ENCODE assay signal across 24 cellular contexts in genomic region chr16:10933865-10934264, GRCh38. TPM values are rescaled to one million over a fixed set of nuclear protein-coding genes. Genes with fewer than 3 reads are reported as not detected.
DNase-seq lines count a peak whose midpoint lies in the region; ATAC-seq and TF ChIP-seq lines count a peak whose summit lies in the region.
"Had no signal": no experiment of that assay in that cellular context is flagged by ENCODE, and none has a peak within 500 bp of the region (broad histone marks: within the 10 kb centered on the region; RNA-seq: fewer than 3 reads in every experiment).

No MANE protein-coding gene starts in this region.

- H3K4me3 ChIP-seq in heart right ventricle (no peak overlapping the region), subcutaneous abdominal adipose tissue (ENCODE audit: low read depth in 1 of 5, low read length in 5 of 5) (no peak overlapping the region), mesenchymal stem cell (ENCODE audit: insufficient read depth in 1 of 2, low read depth in 1 of 2, low read length in 2 of 2) (no peak overlapping the region)

- H3K36me3 ChIP-seq in heart right ventricle, result peaks cover 0 to 50% (median 8%) of the 10 kb centered on the region in 9 donors
- peaks cover 0 to 44% (median 23%) of the 10 kb centered on the region in 5 donors for H3K36me3 ChIP-seq in subcutaneous abdominal adipose tissue (ENCODE audit: control insufficient read depth in 5 of 5, insufficient read depth in 5 of 5, low read length in 5 of 5)
- H3K36me3 ChIP-seq in mesenchymal stem cell (ENCODE audit: control insufficient read depth in 1 of 2, insufficient read depth in 2 of 2, low read depth in 1 of 2, low read length in 2 of 2), result peaks cover 53 to 57% of the 10 kb centered on the region in 2 experiments

- WGBS in heart right ventricle, 2 donors, result 57 to 61% methylated on average over 8 of the region's 8 CpGs
- 94% methylated on average over 8 of the region's 8 CpGs for WGBS in mesenchymal stem cell

- peak overlapping the region in 1 of 2 experiments; percentile 18 for H3K14ac ChIP-seq in mesenchymal stem cell (ENCODE audit: low read length in 2 of 2)

- no peak overlapping the region for H2BK15ac ChIP-seq in mesenchymal stem cell (ENCODE audit: low read depth, poor library complexity, severe bottlenecking)

- no peak overlapping the region for H2BK5ac ChIP-seq in mesenchymal stem cell (ENCODE audit: low read depth, low read length, poor library complexity, severe bottlenecking)

- DNase-seq in heart right ventricle (no peak), Right ventricle myocardium inferior (ENCODE audit: missing footprints) (no peak), NCI-H2196 (lab: John Stamatoyannopoulos, UW; ENCODE audit: unreplicated experiment) (peak; percentile 83), left ventricle myocardium superior (no peak), mesenchymal stem cell (no peak)
- DNase-seq: activated CD4-positive, alpha-beta T cell treated with anti-CD3 and anti-CD28 coated beads, Interleukin-2, amount 50 U/mL, for 48 hours; activated gamma-delta T cell treated with Interleukin-2 at 50 U/mL for 16 hours; amniotic stem cell; dermis blood vessel endothelial cell; EL; IMR-90; NCI-H1105; NCI-H2081; NCI-H774; nucleus accumbens; OCI-M1; retina; stimulated activated CD4-positive, alpha-beta T cell treated with anti-CD3 and anti-CD28 coated beads, Interleukin-4, amount 100 ng/mL, for 24 hours; stimulated activated naive CD8-positive, alpha-beta T cell treated with anti-CD3 and anti-CD28 coated beads, Interleukin-15, Interleukin-2, amounts not matched to agents 100 U/mL and 50 U/mL, for 24 hours had no signal

- peaks cover 55% of the 10 kb centered on the region for H3K79me1 ChIP-seq in mesenchymal stem cell (replicated peaks; ENCODE audit: low read length, poor library complexity, severe bottlenecking)

- H3K9ac ChIP-seq in subcutaneous abdominal adipose tissue (ENCODE audit: low read length in 5 of 5) (no peak overlapping the region), mesenchymal stem cell (ENCODE audit: low read length) (no peak overlapping the region)

- intact Hi-C loops in heart right ventricle (cut with DNase I), result loop anchor here in 1 of 10 donors (10.0 kb wide), 1 partner anchor 609 kb away; no protein-coding TSS in a partner anchor
- intact Hi-C loops in Right ventricle myocardium inferior (cut with DNase I), result no loop called here
- intact Hi-C loops in left ventricle myocardium superior (cut with micrococcal nuclease), result no loop called here

- no peak overlapping the region for H2AFZ ChIP-seq in mesenchymal stem cell (ENCODE audit: low read depth, low read length)

- H3K4me2 ChIP-seq in mesenchymal stem cell (ENCODE audit: low read length, poor library complexity, severe bottlenecking), result no peak overlapping the region

- no peaks in the 10 kb centered on the region for H3K9me3 ChIP-seq in heart right ventricle
- H3K9me3 ChIP-seq in subcutaneous abdominal adipose tissue (ENCODE audit: control insufficient read depth in 5 of 5, low read length in 5 of 5), result no peaks in the 10 kb centered on the region
- H3K9me3 ChIP-seq in mesenchymal stem cell (ENCODE audit: control insufficient read depth, low read length), result no peaks in the 10 kb centered on the region

- no peak for TF ChIP-seq CTCF in heart right ventricle (IDR thresholded peaks at IDR 0.05)

- H4K91ac ChIP-seq in mesenchymal stem cell (ENCODE audit: low read length), result no peak overlapping the region

- ATAC-seq in heart right ventricle (no peak), Right ventricle myocardium inferior (no peak), left ventricle myocardium superior (peak; percentile 20), GM19328 (IDR thresholded peaks at IDR 0.05; ENCODE audit: unreplicated experiment) (no peak)
- ATAC-seq: stimulated activated naive CD8-positive, alpha-beta T cell treated with anti-CD3 and anti-CD28 coated beads, Interleukin-15, Interleukin-2, amounts not matched to agents 100 U/mL and 50 U/mL, for 24 hours; WTC11 had no signal

- H3K23ac ChIP-seq in mesenchymal stem cell (ENCODE audit: low read length in 2 of 2), result no peak overlapping the region

- no peak overlapping the region for H3K4ac ChIP-seq in mesenchymal stem cell (ENCODE audit: low read depth in 1 of 2, low read length in 2 of 2)

- no peak overlapping the region for H4K8ac ChIP-seq in mesenchymal stem cell (ENCODE audit: low read length)

- H3K27me3 ChIP-seq in heart right ventricle, result no peaks in the 10 kb centered on the region
- H3K27me3 ChIP-seq in subcutaneous abdominal adipose tissue (ENCODE audit: control insufficient read depth in 5 of 5, insufficient read depth in 4 of 5, low read length in 5 of 5), result no peaks in the 10 kb centered on the region
- no peaks in the 10 kb centered on the region for H3K27me3 ChIP-seq in mesenchymal stem cell (ENCODE audit: control insufficient read depth in 1 of 2, insufficient read depth in 1 of 2, low read length in 2 of 2)

- H2AK5ac ChIP-seq in mesenchymal stem cell (ENCODE audit: low read length, severe bottlenecking), result no peak overlapping the region

- H2BK120ac ChIP-seq in mesenchymal stem cell (ENCODE audit: low read depth, low read length), result no peak overlapping the region

- no peak overlapping the region for H2BK12ac ChIP-seq in mesenchymal stem cell (ENCODE audit: low read length in 2 of 2)

- H3K18ac ChIP-seq in mesenchymal stem cell (ENCODE audit: low read depth in 1 of 2, low read length in 2 of 2), result no peak overlapping the region

- H3K27ac ChIP-seq in heart right ventricle (peak overlapping the region in 8 of 10 donors; percentile 9 to 58 (median 32)), subcutaneous abdominal adipose tissue (ENCODE audit: low read depth, low read length) (peak overlapping the region; percentile 6), mesenchymal stem cell (ENCODE audit: low read length, poor library complexity, severe bottlenecking) (no peak overlapping the region)
- H3K27ac ChIP-seq: C4-2B had no signal

- H3K4me1 ChIP-seq in heart right ventricle (peaks cover 37 to 94% (median 87%) of the 10 kb centered on the region in 9 donors), subcutaneous abdominal adipose tissue (ENCODE audit: control insufficient read depth in 5 of 5, insufficient read depth in 5 of 5, low read length in 5 of 5) (peaks cover 24 to 75% (median 64%) of the 10 kb centered on the region in 5 donors), mesenchymal stem cell (ENCODE audit: control insufficient read depth, insufficient read depth, low read depth, low read length) (peaks cover 15% of the 10 kb centered on the region)

RNA-seq across cellular contexts. Expression of gene DEXI, which starts 8.4 kb away (rescaled TPM):
- total RNA-seq in heart right ventricle (100 to 1,000 TPM in 4 of 10 donors, 10 to 100 TPM in 6; 68.8 to 109 (median 81.6) TPM), Right ventricle myocardium inferior (121 TPM), left ventricle myocardium superior (124 TPM)
- 100 to 1,000 TPM in 1 of 2 donors, 10 to 100 TPM in 1; 91.4 to 104 TPM for polyA plus RNA-seq in heart right ventricle
- polyA plus RNA-seq in mesenchymal stem cell (2013, experiment 1 of 2), result 26.6 TPM
- 28.1 TPM for polyA plus RNA-seq in mesenchymal stem cell (2013, experiment 2 of 2)

RNA-seq across cellular contexts. Expression of gene CLEC16A, which starts 10.5 kb away (rescaled TPM):
- total RNA-seq in heart right ventricle (10 to 100 TPM; 17.2 to 30.8 (median 23.2) TPM), Right ventricle myocardium inferior (23.0 TPM), left ventricle myocardium superior (20.6 TPM)
- 10 to 100 TPM; 12.1 to 16.7 TPM for polyA plus RNA-seq in heart right ventricle
- polyA plus RNA-seq in mesenchymal stem cell (2013, experiment 1 of 2), result 8.6 TPM
- 8.3 TPM for polyA plus RNA-seq in mesenchymal stem cell (2013, experiment 2 of 2)

RNA-seq across cellular contexts. Expression of gene CIITA, which starts 56.9 kb away (rescaled TPM):
- 10 to 100 TPM in 3 of 10 donors, 1 to 10 TPM in 7; 5.1 to 50.8 (median 8.7) TPM for total RNA-seq in heart right ventricle
- polyA plus RNA-seq in heart right ventricle, result 10 to 100 TPM in 1 of 2 donors, 1 to 10 TPM in 1; 2.1 to 25.3 TPM
- total RNA-seq in Right ventricle myocardium inferior, result 11.0 TPM
- 12.2 TPM for total RNA-seq in left ventricle myocardium superior
- polyA plus RNA-seq in mesenchymal stem cell (2013, experiment 1 of 2), result not detected
- polyA plus RNA-seq in mesenchymal stem cell (2013, experiment 2 of 2), result 0.01 TPM
- total RNA-seq: bronchial epithelial cell, IMR-90 had no signal
